ENCODE assay signal across 36 cellular contexts in genomic region chr3:74269689-74270088, GRCh38.
DNase-seq lines count a peak whose midpoint lies in the region; ATAC-seq, FAIRE-seq and TF ChIP-seq lines count a peak whose summit lies in the region.
"Had no signal": no experiment of that assay in that cellular context is flagged by ENCODE, and none has a peak within 500 bp of the region (broad histone marks: within the 10 kb centered on the region; RNA-seq: fewer than 3 reads in every experiment).

No MANE protein-coding gene starts in this region.

- no peak for ATAC-seq in HepG2
- peak; percentile 21 for ATAC-seq in left lobe of liver
- ATAC-seq in right lobe of liver, result peak in 3 of 4 donors; percentile 36 to 52 (median 48)
- ATAC-seq in activated CD8-positive, alpha-beta T cell treated with anti-CD3 and anti-CD28 coated beads for 36 hours, result no peak
- ATAC-seq in GM18868 (IDR thresholded peaks at IDR 0.05; ENCODE audit: unreplicated experiment), result no peak
- ATAC-seq: A549; CD8-positive, alpha-beta T cell had no signal

- no peak for TF ChIP-seq CTCF in liver (IDR thresholded peaks at IDR 0.05; ENCODE audit: low read depth, low read length, missing input control)
- no peak for TF ChIP-seq CTCF in HepG2 (CRISPR knock-in tag; IDR thresholded peaks at IDR 0.05)
- no peak for TF ChIP-seq CTCF in D721Med (IDR thresholded peaks at IDR 0.05; ENCODE audit: insufficient read depth, missing control alignments)
- TF ChIP-seq CTCF in right lobe of liver (IDR thresholded peaks at IDR 0.05), result no peak
- TF ChIP-seq CTCF in activated CD8-positive, alpha-beta T cell treated with anti-CD3 and anti-CD28 coated beads for 36 hours (IDR thresholded peaks at IDR 0.05), result no peak

- in situ Hi-C loops in HepG2 (cut with HindIII; ENCODE audit: extremely low pct_ligation_motif_present, low pct_unique_long_range_greater_than_20kb), result loop anchor here (25.0 kb wide), 1 partner anchor 893 kb away; no protein-coding TSS in a partner anchor

- no TSS peak for BruUV-seq in HepG2 (replicated peaks; lab: Mats Ljungman, UMichigan)

- no peaks in the 10 kb centered on the region for H3K36me3 Mint-ChIP-seq in activated CD8-positive, alpha-beta T cell treated with anti-CD3 and anti-CD28 coated beads for 36 hours (ENCODE audit: low read depth)
- H3K36me3 Mint-ChIP-seq: CD14-positive monocyte; CD4-positive, alpha-beta memory T cell; CD4-positive, CD25-positive, alpha-beta regulatory T cell; CD8-positive, alpha-beta memory T cell; CD8-positive, alpha-beta T cell had no signal

- H3K36me3 ChIP-seq in liver (ENCODE audit: control insufficient read depth in 4 of 4, insufficient read depth in 3 of 4, low read depth in 1 of 4, low read length in 3 of 4) (no peaks in the 10 kb centered on the region), HepG2 (replicated peaks in 1 of 2; ENCODE audit: control insufficient read depth in 1 of 2, insufficient read depth in 2 of 2, low read length in 2 of 2) (no peaks in the 10 kb centered on the region), right lobe of liver (no peaks in the 10 kb centered on the region)
- H3K36me3 ChIP-seq: BE2C; BLaER1; BLaER1 treated with 17β-estradiol and CSF1 and Interleukin-3, amounts not matched to agents 10 nM and 100 nM had no signal

- H3K4me3 ChIP-seq in liver (ENCODE audit: low read depth in 1 of 3, low read length in 3 of 3), result no peak overlapping the region
- no peak overlapping the region for H3K4me3 ChIP-seq in HepG2 (replicated peaks in 1 of 3; ENCODE audit: insufficient read depth in 1 of 3, low read depth in 2 of 3, low read length in 3 of 3)
- no peak overlapping the region for H3K4me3 ChIP-seq in right lobe of liver
- H3K4me3 ChIP-seq: A549; BLaER1; BLaER1 treated with 17β-estradiol and CSF1 and Interleukin-3, amounts not matched to agents 10 nM and 100 nM had no signal

- no peaks in the 10 kb centered on the region for H3K27me3 ChIP-seq in liver (ENCODE audit: control insufficient read depth in 4 of 4, insufficient read depth in 4 of 4, low read length in 3 of 4)
- no peaks in the 10 kb centered on the region for H3K27me3 ChIP-seq in HepG2 (ENCODE audit: control insufficient read depth in 1 of 2, insufficient read depth in 2 of 2, low read length in 2 of 2)
- no peaks in the 10 kb centered on the region for H3K27me3 ChIP-seq in right lobe of liver
- H3K27me3 ChIP-seq: BE2C; BLaER1; BLaER1 treated with 17β-estradiol and CSF1 and Interleukin-3, amounts not matched to agents 10 nM and 100 nM had no signal

- H3K9ac ChIP-seq in liver (ENCODE audit: low read depth in 1 of 2, low read length in 2 of 2) (no peak overlapping the region), HepG2 (ENCODE audit: insufficient read depth, low read depth, low read length) (no peak overlapping the region)
- H3K9ac ChIP-seq: BLaER1; BLaER1 treated with 17β-estradiol and CSF1 and Interleukin-3, amounts not matched to agents 10 nM and 100 nM had no signal

- POLR2A ChIA-PET in HepG2 (lab: Yijun Ruan, JAX), result no interaction called here
- POLR2A ChIA-PET in activated CD8-positive, alpha-beta T cell treated with anti-CD3 and anti-CD28 coated beads for 36 hours (lab: Charles Lee), result no interaction called here

- no peak overlapping the region for H3K27ac ChIP-seq in liver (ENCODE audit: low read depth in 1 of 2, low read length in 2 of 2)
- no peak overlapping the region for H3K27ac ChIP-seq in HepG2 (ENCODE audit: extremely low read length, insufficient read depth, low read length)
- H3K27ac ChIP-seq in right lobe of liver, result no peak overlapping the region
- H3K27ac ChIP-seq: 22Rv1; A549; BLaER1; BLaER1 treated with 17β-estradiol and CSF1 and Interleukin-3, amounts not matched to agents 10 nM and 100 nM; C4-2B had no signal

- no peak overlapping the region for H3K4me2 ChIP-seq in HepG2 (ENCODE audit: low read depth, low read length)
- H3K4me2 ChIP-seq: A549; BLaER1; BLaER1 treated with 17β-estradiol and CSF1 and Interleukin-3, amounts not matched to agents 10 nM and 100 nM had no signal

- H3K79me2 ChIP-seq in HepG2 (ENCODE audit: insufficient read depth, low read length), result no peaks in the 10 kb centered on the region

- DNase-seq in HepG2 (ENCODE audit: low spot score) (no peak), D721Med (ENCODE audit: insufficient read length, low spot score) (no peak), left lobe of liver (ENCODE audit: low spot score) (no peak), right lobe of liver (no peak), urothelium cell line (ENCODE audit: low spot score) (no peak)
- no peak for DNase-seq in activated CD8-positive, alpha-beta T cell treated with anti-CD3 and anti-CD28 coated beads for 36 hours
- DNase-seq: 8988T; ACHN; AML-193; BE2C; C1 segment of cervical spinal cord; Caco-2; Calu3; CD4-positive, alpha-beta memory T cell; CD4-positive, alpha-beta T cell; CD4-positive, CD25-positive, alpha-beta regulatory T cell; CD8-positive, alpha-beta memory T cell; CD8-positive, alpha-beta T cell; COR-L47; DMS 273 treated with DMSO at 0.1 percent for 48 hours; DMS153; DMS53; DMS79; DMS79 treated with DMSO at 0.1 percent for 48 hours; DND-41; EL had no signal

- TF ChIP-seq POLR2A in HepG2 (IDR thresholded peaks at IDR 0.05; ENCODE audit: insufficient read depth in 1 of 2, low read depth in 2 of 2, low read length in 2 of 2) (no peak), right lobe of liver (IDR thresholded peaks at IDR 0.05) (no peak)

- H4K20me1 ChIP-seq in HepG2 (ENCODE audit: insufficient read depth, low read length), result no peaks in the 10 kb centered on the region
- H4K20me1 ChIP-seq: BLaER1; BLaER1 treated with 17β-estradiol and CSF1 and Interleukin-3, amounts not matched to agents 10 nM and 100 nM had no signal

- no peak for FAIRE-seq in HepG2 (lab: Jason Lieb, UNC)
- FAIRE-seq in D721Med (lab: Jason Lieb, UNC), result peak; percentile 11
- FAIRE-seq in urothelium cell line (lab: Jason Lieb, UNC), result no peak
- FAIRE-seq: A204.1, A549 had no signal

- intact Hi-C loops in HepG2 (cut with micrococcal nuclease; ENCODE audit: unreplicated experiment), result loop anchor here (5.0 kb wide), 1 partner anchor 903 kb away; no protein-coding TSS in a partner anchor
- intact Hi-C loops in right lobe of liver (cut with DNase I), result no loop called here
- intact Hi-C loops in activated CD8-positive, alpha-beta T cell treated with anti-CD3 and anti-CD28 coated beads for 36 hours (cut with micrococcal nuclease), result no loop called here

- H2AFZ ChIP-seq in HepG2 (ENCODE audit: low read length), result no peak overlapping the region

- no peak for TF ChIP-seq EP300 in HepG2 (IDR thresholded peaks at IDR 0.05; ENCODE audit: low read depth in 2 of 2, low read length in 2 of 2)
- TF ChIP-seq EP300 in HepG2 (CRISPR knock-in tag; IDR thresholded peaks at IDR 0.05; ENCODE audit: borderline replicate concordance), result no peak

- H3K4me1 Mint-ChIP-seq in activated CD8-positive, alpha-beta T cell treated with anti-CD3 and anti-CD28 coated beads for 36 hours (ENCODE audit: low read depth), result no peaks in the 10 kb centered on the region
- H3K4me1 Mint-ChIP-seq: B cell; CD14-positive monocyte; CD4-positive, alpha-beta memory T cell; CD4-positive, CD25-positive, alpha-beta regulatory T cell; CD8-positive, alpha-beta memory T cell had no signal

- peaks cover 8% of the 10 kb centered on the region for H3K9me3 Mint-ChIP-seq in activated CD8-positive, alpha-beta T cell treated with anti-CD3 and anti-CD28 coated beads for 36 hours

- no peak for TF ChIP-seq RAD21 in liver (IDR thresholded peaks at IDR 0.05)
- no peak for TF ChIP-seq RAD21 in HepG2 (CRISPR knock-in tag; IDR thresholded peaks at IDR 0.05)

- H3K27ac Mint-ChIP-seq in activated CD8-positive, alpha-beta T cell treated with anti-CD3 and anti-CD28 coated beads for 36 hours, result no peak overlapping the region
- H3K27ac Mint-ChIP-seq: B cell; CD14-positive monocyte; CD4-positive, alpha-beta memory T cell; CD4-positive, alpha-beta T cell; CD4-positive, CD25-positive, alpha-beta regulatory T cell; CD8-positive, alpha-beta memory T cell; CD8-positive, alpha-beta T cell had no signal

- no peak overlapping the region for H3K4me3 Mint-ChIP-seq in activated CD8-positive, alpha-beta T cell treated with anti-CD3 and anti-CD28 coated beads for 36 hours
- H3K4me3 Mint-ChIP-seq: B cell; CD14-positive monocyte; CD4-positive, alpha-beta memory T cell; CD4-positive, alpha-beta T cell; CD4-positive, CD25-positive, alpha-beta regulatory T cell; CD8-positive, alpha-beta memory T cell; CD8-positive, alpha-beta T cell had no signal

- H3K4me1 ChIP-seq in liver (ENCODE audit: control insufficient read depth in 4 of 4, insufficient read depth in 4 of 4, low read length in 3 of 4) (peaks cover 0 to 26% (median 17%) of the 10 kb centered on the region in 4 donors), HepG2 (ENCODE audit: insufficient read depth, low read length) (no peaks in the 10 kb centered on the region), right lobe of liver (peaks cover 0 to 20% (median 9%) of the 10 kb centered on the region in 4 donors)
- H3K4me1 ChIP-seq: A549, BE2C, BLaER1, Caco-2 had no signal

- no peaks in the 10 kb centered on the region for H3K9me3 ChIP-seq in liver (ENCODE audit: control insufficient read depth in 4 of 4, low read length in 3 of 4)
- H3K9me3 ChIP-seq in HepG2 (ENCODE audit: low read length), result no peaks in the 10 kb centered on the region
- H3K9me3 ChIP-seq in right lobe of liver, result no peaks in the 10 kb centered on the region
- H3K9me3 ChIP-seq: A549; BE2C; BLaER1; BLaER1 treated with 17β-estradiol and CSF1 and Interleukin-3, amounts not matched to agents 10 nM and 100 nM; Caco-2 had no signal

- CTCF ChIA-PET in HepG2 (lab: Yijun Ruan, JAX; ENCODE audit: low intra/inter-chr PET ratio, low total read pairs), result no interaction called here
- CTCF ChIA-PET in activated CD8-positive, alpha-beta T cell treated with anti-CD3 and anti-CD28 coated beads for 36 hours (lab: Charles Lee), result no interaction called here

- H3K27me3 Mint-ChIP-seq in activated CD8-positive, alpha-beta T cell treated with anti-CD3 and anti-CD28 coated beads for 36 hours, result no peaks in the 10 kb centered on the region
- H3K27me3 Mint-ChIP-seq: B cell; CD4-positive, alpha-beta memory T cell; CD4-positive, alpha-beta T cell; CD4-positive, CD25-positive, alpha-beta regulatory T cell; CD8-positive, alpha-beta memory T cell had no signal

TF ChIP-seq in liver, 16 proteins besides CTCF, POLR2A, EP300 and RAD21:
- peak; percentile 36 for TF ChIP-seq YY1 (IDR thresholded peaks at IDR 0.05)
- TF ChIP-seq ATF3 (IDR thresholded peaks at IDR 0.05), result no peak
- peak; percentile 66 to 77 for TF ChIP-seq HNF4A (conservative IDR thresholded peaks at IDR 0.05)

TF ChIP-seq in HepG2, 621 proteins besides CTCF, POLR2A, EP300 and RAD21:
- TF ChIP-seq ZBTB7B (CRISPR knock-in tag; IDR thresholded peaks at IDR 0.05) (no peak), ZNF552 (CRISPR knock-in tag; IDR thresholded peaks at IDR 0.05; ENCODE audit: borderline replicate concordance) (no peak), KAT7 (CRISPR knock-in tag; IDR thresholded peaks at IDR 0.05; ENCODE audit: borderline replicate concordance) (no peak)

Comparison
In these comparisons a context has a peak if more than half of its experiments do, and no peak if none do; other contexts are left out.
1. ATAC-seq: peak in left lobe of liver (single experiment) and right lobe of liver (3 of 4); none in HepG2 (single experiment), activated CD8-positive, alpha-beta T cell treated with anti-CD3 and anti-CD28 coated beads for 36 hours (single experiment) and GM18868 (single experiment).